ENCODE assay signal across 11 cellular contexts in the genomic region with DNA sequence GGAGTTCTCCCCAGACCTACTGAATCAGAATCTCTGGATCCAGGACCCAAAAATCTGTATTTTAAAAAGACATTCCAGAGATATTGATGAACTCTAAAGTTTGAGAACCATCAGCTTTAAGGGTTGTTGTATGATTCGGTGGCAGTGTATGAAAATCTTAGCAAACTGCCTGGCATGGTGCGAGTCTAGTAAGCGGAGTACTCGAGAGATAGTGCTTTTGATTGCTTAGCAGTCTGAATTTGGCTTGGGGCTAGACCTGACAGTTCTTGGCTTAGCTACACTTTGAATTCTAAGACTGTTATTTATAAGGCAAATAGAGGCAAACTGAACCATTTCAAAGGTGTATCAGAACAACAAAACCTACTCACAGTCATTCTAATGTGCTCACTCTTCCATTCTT.
A peak's percentile ranks its signal among the peaks of the same experiment; 100 is the strongest.
DNase-seq lines count a peak whose midpoint lies in the region; ATAC-seq and TF ChIP-seq lines count a peak whose summit lies in the region.
"Had no signal": no experiment of that assay in that cellular context is flagged by ENCODE, and none has a peak within 500 bp of the region (broad histone marks: within the 10 kb centered on the region; RNA-seq: fewer than 3 reads in every experiment).

No MANE protein-coding gene starts in this region.

- TF ChIP-seq POLR2A in gastroesophageal sphincter (IDR thresholded peaks at IDR 0.05) (no peak), sigmoid colon (IDR thresholded peaks at IDR 0.05) (no peak)

- H3K36me3 ChIP-seq in heart right ventricle (peaks cover 0 to 38% (median 9%) of the 10 kb centered on the region in 9 donors), gastroesophageal sphincter (peaks cover 5 to 21% of the 10 kb centered on the region in 2 donors), sigmoid colon (peaks cover 0 to 13% (median 5%) of the 10 kb centered on the region in 4 donors)

- intact Hi-C loops in Right ventricle myocardium superior (cut with DNase I) (no loop called here), heart right ventricle (cut with DNase I) (no loop called here), sigmoid colon (cut with DNase I) (loop anchor here (5.0 kb wide), 1 partner anchor 464 kb away; no protein-coding TSS in a partner anchor)

- H3K27ac ChIP-seq in heart right ventricle (no peak overlapping the region), gastroesophageal sphincter (peak overlapping the region; percentile 1 to 28 (median 7)), sigmoid colon (peak overlapping the region in 3 of 4 donors; percentile 9 to 35 (median 20)), foreskin keratinocyte (no peak overlapping the region)
- H3K27ac ChIP-seq: BLaER1 treated with 17β-estradiol and CSF1 and Interleukin-3, amounts not matched to agents 10 nM and 100 nM had no signal

- TF ChIP-seq CTCF in heart right ventricle (IDR thresholded peaks at IDR 0.05): no peak
- TF ChIP-seq CTCF in gastroesophageal sphincter (IDR thresholded peaks at IDR 0.05): no peak
- no peak for TF ChIP-seq CTCF in sigmoid colon (IDR thresholded peaks at IDR 0.05)
- TF ChIP-seq CTCF in foreskin keratinocyte (conservative IDR thresholded peaks at IDR 0.05): no peak

- peaks cover 0 to 27% (median 10%) of the 10 kb centered on the region in 9 donors for H3K4me1 ChIP-seq in heart right ventricle
- H3K4me1 ChIP-seq in gastroesophageal sphincter: peaks cover 3 to 75% (median 7%) of the 10 kb centered on the region in 3 donors
- H3K4me1 ChIP-seq in sigmoid colon: peaks cover 0 to 80% (median 66%) of the 10 kb centered on the region in 4 donors
- peaks cover 7% of the 10 kb centered on the region for H3K4me1 ChIP-seq in foreskin keratinocyte

- no peak overlapping the region for H3K4me3 ChIP-seq in heart right ventricle
- no peak overlapping the region for H3K4me3 ChIP-seq in gastroesophageal sphincter
- no peak overlapping the region for H3K4me3 ChIP-seq in sigmoid colon
- H3K4me3 ChIP-seq: BLaER1 treated with 17β-estradiol and CSF1 and Interleukin-3, amounts not matched to agents 10 nM and 100 nM had no signal

- WGBS in heart right ventricle, 2 donors: 38 to 51% methylated on average over 4 of the region's 4 CpGs
- 40 to 47% methylated on average over 3 to 4 of the region's 4 CpGs for WGBS in gastroesophageal sphincter (ENCODE audit: low coverage in 1 of 2), 2 donors
- 71 to 81% methylated on average over 4 of the region's 4 CpGs for WGBS in sigmoid colon, 2 donors

- H3K9me3 ChIP-seq in heart right ventricle (no peaks in the 10 kb centered on the region), gastroesophageal sphincter (no peaks in the 10 kb centered on the region), sigmoid colon (no peaks in the 10 kb centered on the region)

- TF ChIP-seq EP300 in gastroesophageal sphincter (IDR thresholded peaks at IDR 0.05) (no peak), sigmoid colon (IDR thresholded peaks at IDR 0.05) (no peak)

- no peaks in the 10 kb centered on the region for H3K27me3 ChIP-seq in heart right ventricle
- H3K27me3 ChIP-seq in gastroesophageal sphincter: no peaks in the 10 kb centered on the region
- no peaks in the 10 kb centered on the region for H3K27me3 ChIP-seq in sigmoid colon
- no peaks in the 10 kb centered on the region for H3K27me3 ChIP-seq in foreskin keratinocyte
- H3K27me3 ChIP-seq: BLaER1 treated with 17β-estradiol and CSF1 and Interleukin-3, amounts not matched to agents 10 nM and 100 nM had no signal

- peak; percentile 69 for ATAC-seq in Right ventricle myocardium superior (ENCODE audit: poor library complexity)
- no peak for ATAC-seq in heart right ventricle
- no peak for ATAC-seq in gastroesophageal sphincter
- ATAC-seq in foreskin keratinocyte: no peak

- DNase-seq in Right ventricle myocardium superior (no peak), heart right ventricle (no peak), sigmoid colon (no peak), foreskin melanocyte (no peak), foreskin keratinocyte (no peak), iPS-NIHi11 (ENCODE audit: low spot score) (no peak)
- DNase-seq: ACHN; CD4-positive, CD25-positive, alpha-beta regulatory T cell; DMS 273 treated with DMSO at 0.1 percent for 48 hours had no signal

Comparison
In these comparisons a context has a peak if more than half of its experiments do, and no peak if none do; other contexts are left out.
1. H3K27ac ChIP-seq: peak in gastroesophageal sphincter (4 of 4) and sigmoid colon (3 of 4); none in heart right ventricle (0 of 10) and foreskin keratinocyte (single experiment).